1 cellular context compared by ENCODE assay signal in the genomic region with DNA sequence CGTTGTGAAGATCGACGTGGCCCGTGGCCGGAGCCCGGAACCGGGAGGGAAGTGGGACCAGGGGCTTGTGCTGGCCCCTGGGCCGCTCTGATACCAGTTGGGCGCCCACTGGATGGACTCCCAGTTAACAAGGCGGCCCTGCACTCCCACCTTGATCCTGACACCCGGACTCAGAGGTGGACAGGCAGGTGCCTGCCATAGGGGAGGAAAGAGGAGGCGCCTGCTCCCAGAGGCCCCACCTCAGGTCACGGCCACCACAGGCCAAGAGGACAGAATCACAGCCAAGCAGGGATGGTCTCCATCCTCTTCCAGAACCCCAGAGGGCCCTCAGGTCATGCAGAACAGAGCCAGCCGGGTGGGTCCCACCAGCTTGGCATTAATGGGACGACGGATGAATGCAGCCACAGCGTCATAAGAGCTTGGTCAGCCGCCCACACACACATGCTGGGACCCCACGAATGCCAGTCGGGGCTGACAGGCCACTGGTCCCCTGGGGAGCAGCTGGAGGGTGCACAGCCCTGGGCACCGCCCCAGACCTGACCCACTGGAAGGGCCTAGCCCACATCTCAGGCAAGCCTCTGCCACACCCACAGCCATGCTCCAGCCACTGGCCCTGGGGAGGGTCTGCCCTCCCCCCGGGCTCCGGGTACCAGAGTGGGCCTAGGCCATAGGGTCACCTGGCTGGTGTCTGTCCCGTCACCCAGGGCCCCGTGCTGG.
TF ChIP-seq lines count a peak whose summit lies in the region.

No MANE protein-coding gene starts in this region.

TF ChIP-seq in liver, 16 proteins besides CTCF, POLR2A, EP300 and RAD21 (continued from another document):
- TF ChIP-seq, protein P1, sequence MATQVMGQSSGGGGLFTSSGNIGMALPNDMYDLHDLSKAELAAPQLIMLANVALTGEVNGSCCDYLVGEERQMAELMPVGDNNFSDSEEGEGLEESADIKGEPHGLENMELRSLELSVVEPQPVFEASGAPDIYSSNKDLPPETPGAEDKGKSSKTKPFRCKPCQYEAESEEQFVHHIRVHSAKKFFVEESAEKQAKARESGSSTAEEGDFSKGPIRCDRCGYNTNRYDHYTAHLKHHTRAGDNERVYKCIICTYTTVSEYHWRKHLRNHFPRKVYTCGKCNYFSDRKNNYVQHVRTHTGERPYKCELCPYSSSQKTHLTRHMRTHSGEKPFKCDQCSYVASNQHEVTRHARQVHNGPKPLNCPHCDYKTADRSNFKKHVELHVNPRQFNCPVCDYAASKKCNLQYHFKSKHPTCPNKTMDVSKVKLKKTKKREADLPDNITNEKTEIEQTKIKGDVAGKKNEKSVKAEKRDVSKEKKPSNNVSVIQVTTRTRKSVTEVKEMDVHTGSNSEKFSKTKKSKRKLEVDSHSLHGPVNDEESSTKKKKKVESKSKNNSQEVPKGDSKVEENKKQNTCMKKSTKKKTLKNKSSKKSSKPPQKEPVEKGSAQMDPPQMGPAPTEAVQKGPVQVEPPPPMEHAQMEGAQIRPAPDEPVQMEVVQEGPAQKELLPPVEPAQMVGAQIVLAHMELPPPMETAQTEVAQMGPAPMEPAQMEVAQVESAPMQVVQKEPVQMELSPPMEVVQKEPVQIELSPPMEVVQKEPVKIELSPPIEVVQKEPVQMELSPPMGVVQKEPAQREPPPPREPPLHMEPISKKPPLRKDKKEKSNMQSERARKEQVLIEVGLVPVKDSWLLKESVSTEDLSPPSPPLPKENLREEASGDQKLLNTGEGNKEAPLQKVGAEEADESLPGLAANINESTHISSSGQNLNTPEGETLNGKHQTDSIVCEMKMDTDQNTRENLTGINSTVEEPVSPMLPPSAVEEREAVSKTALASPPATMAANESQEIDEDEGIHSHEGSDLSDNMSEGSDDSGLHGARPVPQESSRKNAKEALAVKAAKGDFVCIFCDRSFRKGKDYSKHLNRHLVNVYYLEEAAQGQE (IDR thresholded peaks at IDR 0.05): no peak
- TF ChIP-seq RXRA (IDR thresholded peaks at IDR 0.05) (no peak), HNF4A (conservative IDR thresholded peaks at IDR 0.05) (no peak), NR2F2 (IDR thresholded peaks at IDR 0.05) (no peak)
- TF ChIP-seq, protein P2, sequence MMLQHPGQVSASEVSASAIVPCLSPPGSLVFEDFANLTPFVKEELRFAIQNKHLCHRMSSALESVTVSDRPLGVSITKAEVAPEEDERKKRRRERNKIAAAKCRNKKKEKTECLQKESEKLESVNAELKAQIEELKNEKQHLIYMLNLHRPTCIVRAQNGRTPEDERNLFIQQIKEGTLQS (IDR thresholded peaks at IDR 0.05): no peak
